ENCODE assay signal across 17 cellular contexts in genomic region chr16:17171250-17172143, GRCh38.
DNase-seq lines count a peak whose midpoint lies in the region; ATAC-seq and TF ChIP-seq lines count a peak whose summit lies in the region.
"Had no signal": no experiment of that assay in that cellular context is flagged by ENCODE, and none has a peak within 500 bp of the region (broad histone marks: within the 10 kb centered on the region; RNA-seq: fewer than 3 reads in every experiment).

No MANE protein-coding gene starts in this region.

- H3K4me3 ChIP-seq in HL-60 (replicated peaks; ENCODE audit: insufficient read depth, low read length) (no peak overlapping the region), hepatocyte (no peak overlapping the region)
- no peak overlapping the region for H3K4me3 ChIP-seq in CD4-positive, alpha-beta memory T cell (ENCODE audit: low read length in 2 of 2)
- H3K4me3 ChIP-seq: mucosa of descending colon, thoracic aorta had no signal

- DNase-seq in HL-60 (ENCODE audit: low read depth in 1 of 2, low spot score in 1 of 2), result peak; percentile 79 to 92
- DNase-seq in NOMO-1 treated with DMSO at 0.1 percent for 48 hours (lab: John Stamatoyannopoulos, UW; ENCODE audit: unreplicated experiment), result peak; percentile 91
- peak; percentile 17 for DNase-seq in hepatocyte (ENCODE audit: low spot score)
- DNase-seq in sciatic nerve (ENCODE audit: low spot score), result no peak
- no peak for DNase-seq in NCI-H1417 (lab: John Stamatoyannopoulos, UW)
- no peak for DNase-seq in activated CD4-positive, alpha-beta T cell treated with anti-CD3 and anti-CD28 coated beads, Interleukin-2, amount 50 U/mL, for 1 hour
- no peak for DNase-seq in CD4-positive, alpha-beta memory T cell
- DNase-seq: activated gamma-delta T cell treated with Interleukin-2 at 50 U/mL for 16 hours, Calu3, cerebellar nuclear complex, GDM1, islet precursor cell, mucosa of descending colon, NCI-H1048, NCI-H774, occipital lobe had no signal

- H3K4me3 Mint-ChIP-seq in CD4-positive, alpha-beta memory T cell, result no peak overlapping the region

- WGBS in hepatocyte (ENCODE audit: low lambda C conversion rate, missing lambda C conversion rate), result 70% methylated on average over 8 of the region's 8 CpGs

- H3K27ac ChIP-seq in HL-60 (replicated peaks) (peak overlapping the region; percentile 94), hepatocyte (no peak overlapping the region)
- no peak overlapping the region for H3K27ac ChIP-seq in CD4-positive, alpha-beta memory T cell (ENCODE audit: low read depth, low read length)
- H3K27ac ChIP-seq: thoracic aorta had no signal

- H3K27me3 ChIP-seq in HL-60 (ENCODE audit: insufficient read depth, poor library complexity, severe bottlenecking), result no peaks in the 10 kb centered on the region
- H3K27me3 ChIP-seq in hepatocyte, result no peaks in the 10 kb centered on the region
- H3K27me3 ChIP-seq in CD4-positive, alpha-beta memory T cell (ENCODE audit: insufficient read depth, low read length), result no peaks in the 10 kb centered on the region

- no peaks in the 10 kb centered on the region for H4K20me1 ChIP-seq in hepatocyte (ENCODE audit: insufficient read depth, poor library complexity, severe bottlenecking)

- peak; percentile 61 for ATAC-seq in sciatic nerve
- ATAC-seq: mucosa of descending colon had no signal

- H2AFZ ChIP-seq in hepatocyte, result no peak overlapping the region

- H3K36me3 ChIP-seq in hepatocyte (replicated peaks; ENCODE audit: insufficient read depth, low read depth), result no peaks in the 10 kb centered on the region
- H3K36me3 ChIP-seq in CD4-positive, alpha-beta memory T cell (ENCODE audit: insufficient read depth, low read length), result no peaks in the 10 kb centered on the region
- H3K36me3 ChIP-seq: thoracic aorta had no signal

- no peak for TF ChIP-seq CTCF in HL-60 (IDR thresholded peaks at IDR 0.05; ENCODE audit: insufficient read depth, low read length)
- TF ChIP-seq CTCF in hepatocyte (IDR thresholded peaks at IDR 0.05; ENCODE audit: poor library complexity), result no peak

- H3K4me1 ChIP-seq in hepatocyte (ENCODE audit: insufficient read depth), result no peaks in the 10 kb centered on the region
- peaks cover 6% of the 10 kb centered on the region for H3K4me1 ChIP-seq in CD4-positive, alpha-beta memory T cell (ENCODE audit: insufficient read depth, low read length)

- no peaks in the 10 kb centered on the region for H3K9me3 Mint-ChIP-seq in CD4-positive, alpha-beta memory T cell

- H3K4me1 Mint-ChIP-seq in CD4-positive, alpha-beta memory T cell, result peaks cover 10 to 18% (median 14%) of the 10 kb centered on the region in 4 donors

- POLR2A ChIA-PET in CD4-positive, alpha-beta memory T cell (lab: Charles Lee; ENCODE audit: partially characterized antibody), result no interaction called here

- peaks cover 25 to 53% of the 10 kb centered on the region in 2 donors for H3K36me3 Mint-ChIP-seq in CD4-positive, alpha-beta memory T cell

- intact Hi-C loops in sciatic nerve (cut with DNase I), result no loop called here
- intact Hi-C loops in CD4-positive, alpha-beta memory T cell (cut with micrococcal nuclease), result no loop called here

- H3K27ac Mint-ChIP-seq in CD4-positive, alpha-beta memory T cell, result no peak overlapping the region

- no peaks in the 10 kb centered on the region for H3K9me3 ChIP-seq in hepatocyte (ENCODE audit: low read depth)
- H3K9me3 ChIP-seq in CD4-positive, alpha-beta memory T cell (ENCODE audit: control insufficient read depth in 1 of 2, low read length in 2 of 2), result no peaks in the 10 kb centered on the region
- H3K9me3 ChIP-seq: mucosa of descending colon, thoracic aorta had no signal

- no peaks in the 10 kb centered on the region for H3K27me3 Mint-ChIP-seq in CD4-positive, alpha-beta memory T cell

- H3K79me2 ChIP-seq in hepatocyte, result no peaks in the 10 kb centered on the region

- no peak overlapping the region for H3K4me2 ChIP-seq in hepatocyte

- CTCF ChIA-PET in CD4-positive, alpha-beta memory T cell (lab: Charles Lee; ENCODE audit: partially characterized antibody), result interaction anchor here (1.4 to 1.6 kb wide), 2 partner anchors 9 to 12 kb away, joined by 3 to 6 read pairs; no protein-coding TSS in a partner anchor

- H3K9me2 ChIP-seq in hepatocyte (replicated peaks; ENCODE audit: insufficient read depth), result no peaks in the 10 kb centered on the region

Comparison
In these comparisons a context has a peak if more than half of its experiments do, and no peak if none do; other contexts are left out.
1. DNase-seq: peak in HL-60 (2 of 2), NOMO-1 treated with DMSO at 0.1 percent for 48 hours (single experiment) and hepatocyte (single experiment); none in sciatic nerve (single experiment), NCI-H1417 (0 of 3), activated CD4-positive, alpha-beta T cell treated with anti-CD3 and anti-CD28 coated beads, Interleukin-2, amount 50 U/mL, for 1 hour (single experiment) and CD4-positive, alpha-beta memory T cell (0 of 5).